In genomic region chr20:61623451-61623850, GRCh38 we compare ENCODE assay signal across 8 cellular contexts.
"Had no signal": no experiment of that assay in that cellular context is flagged by ENCODE, and none has a peak within 500 bp of the region (broad histone marks: within the 10 kb centered on the region; RNA-seq: fewer than 3 reads in every experiment).

No MANE protein-coding gene starts in this region.

- H3K9me3 ChIP-seq: HAP-1 had no signal

- H3K27ac ChIP-seq: GM23248, KMS-11 had no signal

- H3K9ac ChIP-seq: GM23248, KMS-11 had no signal

- H3K36me3 ChIP-seq: HAP-1 had no signal

- ATAC-seq: HCT116 had no signal

- H3K4me2 ChIP-seq: KMS-11 had no signal

- DNase-seq: GM23248, GOT3, H7, HFFc6, KBM-7 had no signal

- H3K4me1 ChIP-seq: HAP-1 had no signal

- H3K4me3 ChIP-seq: GM23248, HAP-1 had no signal

- H2AFZ ChIP-seq: GM23248 had no signal
